8 cellular contexts compared by ENCODE assay signal in genomic region chr2:33583194-33583938, GRCh38. TPM values are rescaled to one million over a fixed set of nuclear protein-coding genes. Genes with fewer than 3 reads are reported as not detected.
DNase-seq lines count a peak whose midpoint lies in the region; ATAC-seq and TF ChIP-seq lines count a peak whose summit lies in the region.

No MANE protein-coding gene starts in this region.

- H3K27ac ChIP-seq in RWPE1, result no peak overlapping the region

- 21 to 34% methylated on average over 2 of the region's 2 CpGs for WGBS in lower leg skin, 2 donors

- CTCF ChIA-PET in RWPE1 (lab: Yijun Ruan, JAX), result interaction anchor here (0.6 to 1.3 kb wide), 5 partner anchors 10 to 549 kb away, joined by 3 to 5 read pairs (median 3); no protein-coding TSS in a partner anchor

- POLR2A ChIA-PET in RWPE1 (lab: Yijun Ruan, JAX; ENCODE audit: low non-redundant PET), result no interaction called here

- peak; percentile 88 for TF ChIP-seq CTCF in RWPE1 (conservative IDR thresholded peaks at IDR 0.05; ENCODE audit: low read depth)
- peak in 1 of 3 donors; percentile 37 for TF ChIP-seq CTCF in lower leg skin (IDR thresholded peaks at IDR 0.05)

- intact Hi-C loops in lower leg skin (cut with DNase I; ENCODE audit: low total_unique reads), result no loop called here

- no peak for TF ChIP-seq POLR2A in lower leg skin (IDR thresholded peaks at IDR 0.05)

- no peak overlapping the region for H3K4me3 ChIP-seq in lower leg skin (ENCODE audit: low read depth, poor library complexity, severe bottlenecking)

- peak; percentile 49 for ATAC-seq in HG03159 (IDR thresholded peaks at IDR 0.05; ENCODE audit: unreplicated experiment)

- DNase-seq in AG08396 (ENCODE audit: low spot score) (peak; percentile 25), GM04503 (ENCODE audit: low read depth) (peak; percentile 10), RWPE1 (ENCODE audit: low spot score) (no peak), mucosa of gallbladder (ENCODE audit: low spot score) (peak; percentile 18), lower leg skin (ENCODE audit: low spot score in 2 of 2) (no peak), T1000 (lab: John Stamatoyannopoulos, UW) (no peak)
- peak; percentile 7 for DNase-seq in effector CD4-positive, alpha-beta T cell

RNA-seq across cellular contexts. Expression of gene FAM98A, which starts 15.7 kb away (rescaled TPM):
- 38.1 TPM for total RNA-seq in mucosa of gallbladder
- 10 to 100 TPM; 21.2 to 50.5 (median 26.3) TPM for total RNA-seq in lower leg skin

Comparison
In these comparisons a context has a peak if more than half of its experiments do, and no peak if none do; other contexts are left out.
1. DNase-seq: peak in AG08396 (single experiment), GM04503 (single experiment), effector CD4-positive, alpha-beta T cell (single experiment) and mucosa of gallbladder (single experiment); none in RWPE1 (single experiment), lower leg skin (0 of 2) and T1000 (single experiment).